Comparison of ENCODE assay signal across 8 cellular contexts in the genomic region with DNA sequence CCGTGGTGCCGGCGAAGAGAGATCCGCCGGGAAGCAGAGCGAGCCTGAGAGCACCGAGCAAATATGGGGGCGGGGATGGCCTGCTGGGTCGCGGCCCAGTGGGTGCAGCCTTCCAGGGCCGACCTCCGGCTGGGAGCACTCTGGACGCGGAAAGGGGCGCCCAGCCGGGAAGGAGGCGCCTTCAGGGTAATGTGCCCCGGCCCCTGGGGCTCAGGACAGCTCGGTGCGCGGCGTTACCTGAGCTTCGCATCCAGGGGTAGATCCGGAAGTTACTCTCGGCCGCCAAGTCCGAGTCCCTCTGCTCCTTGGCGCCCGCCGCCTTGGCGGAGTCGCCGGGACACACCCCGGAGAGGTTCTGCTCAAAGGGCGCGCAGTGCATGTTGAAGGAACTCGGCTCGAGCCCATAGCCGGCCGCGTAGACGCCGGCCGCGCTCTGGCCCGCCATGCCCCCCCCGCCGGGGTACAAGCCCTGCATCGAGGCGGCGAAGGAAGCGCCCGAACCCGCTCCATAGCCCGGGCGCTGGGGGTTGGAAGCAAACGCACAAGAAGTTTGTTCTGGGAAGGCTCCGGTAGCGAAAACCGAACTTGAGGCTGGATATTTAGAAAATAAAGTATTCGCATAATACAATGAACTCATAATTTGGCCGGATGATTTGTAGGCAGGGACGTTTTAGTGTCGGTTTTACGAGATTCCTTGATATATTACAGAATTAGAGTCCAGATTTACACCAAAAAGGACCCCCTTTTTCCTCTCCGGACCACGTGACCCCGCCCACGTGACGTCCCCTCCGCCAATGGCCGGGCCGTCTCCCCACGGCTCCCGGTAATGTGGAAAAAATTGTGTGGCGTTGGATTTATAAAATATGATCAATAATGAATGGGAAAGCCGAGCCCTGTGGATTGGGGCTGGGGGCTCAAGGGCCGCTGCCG. TPM values are rescaled to one million over a fixed set of nuclear protein-coding genes. Genes with fewer than 3 reads are reported as not detected.
A peak's percentile ranks its signal among the peaks of the same experiment; 100 is the strongest.
DNase-seq lines count a peak whose midpoint lies in the region; ATAC-seq, FAIRE-seq and TF ChIP-seq lines count a peak whose summit lies in the region.

A gene (minus strand): TSS at position 736 of the 930 bp plus-strand sequence. CDS start 99 bp downstream, at position 637.

- CTCF ChIA-PET in Caco-2 (lab: Charles Lee), result interaction anchor here (0.6 to 1.3 kb wide), 8 partner anchors 9 to 1098 kb away, joined by 3 to 7 read pairs (median 6); no protein-coding TSS in a partner anchor

- peaks cover 29% of the 10 kb centered on the region for H3K4me1 Mint-ChIP-seq in Caco-2 (ENCODE audit: low read depth, unreplicated experiment)

- FAIRE-seq in kidney (lab: Jason Lieb, UNC), result no peak

- peak within 1 kb of the TSS; percentile 72 for H3K27ac Mint-ChIP-seq in Caco-2 (ENCODE audit: unreplicated experiment)

- H3K36me3 Mint-ChIP-seq in Caco-2 (ENCODE audit: insufficient read depth, unreplicated experiment), result peaks cover 15% of the 10 kb centered on the region

- peak within 1 kb of the TSS; percentile 86 for H3K4me3 Mint-ChIP-seq in Caco-2 (ENCODE audit: unreplicated experiment)

- H3K4me3 ChIP-seq in Caco-2 (ENCODE audit: low read depth, low read length) (peak within 1 kb of the TSS; percentile 70), kidney (ENCODE audit: low read length in 2 of 2) (peak within 1 kb of the TSS; percentile 85 to 91)

- H3K9ac ChIP-seq in kidney (ENCODE audit: low read length in 2 of 2), result peak within 1 kb of the TSS; percentile 90 to 98

- H3K27me3 ChIP-seq in Caco-2 (replicated peaks; ENCODE audit: control insufficient read depth, insufficient read depth, low read length), result no peaks in the 10 kb centered on the region

- no peaks in the 10 kb centered on the region for H3K9me3 Mint-ChIP-seq in Caco-2 (ENCODE audit: unreplicated experiment)

- H3K36me3 ChIP-seq in Caco-2 (ENCODE audit: control insufficient read depth, insufficient read depth, low read length) (no peaks in the 10 kb centered on the region), kidney (ENCODE audit: control insufficient read depth in 1 of 2, insufficient read depth in 2 of 2, low read length in 2 of 2) (no peaks in the 10 kb centered on the region)

- TF ChIP-seq CTCF in Caco-2 (IDR thresholded peaks at IDR 0.05; ENCODE audit: insufficient read depth in 1 of 2, low read depth in 1 of 2, low read length in 1 of 2, severe bottlenecking in 1 of 2, unreplicated experiment in 1 of 2), result no peak
- no peak for TF ChIP-seq CTCF in kidney (IDR thresholded peaks at IDR 0.05; ENCODE audit: borderline replicate concordance, extremely low read depth, insufficient read depth)

- H3K9me3 ChIP-seq in Caco-2 (no peaks in the 10 kb centered on the region), kidney (ENCODE audit: control insufficient read depth in 1 of 2, low read length in 2 of 2) (no peaks in the 10 kb centered on the region)

- peaks cover 31% of the 10 kb centered on the region for H3K27me3 Mint-ChIP-seq in Caco-2 (ENCODE audit: insufficient read depth, unreplicated experiment)

- TSS peak; percentile 42 for BruUV-seq in Caco-2 (replicated peaks; lab: Mats Ljungman, UMichigan)

- DNase-seq in Caco-2 (peak; percentile 88 to 92), SHP77 (lab: John Stamatoyannopoulos, UW) (peak; percentile 66 to 75), amniotic epithelial cell (ENCODE audit: low read depth) (peak; percentile 72), kidney (peak; percentile 94)
- peak; percentile 61 for DNase-seq in stimulated activated CD4-positive, alpha-beta T cell treated with anti-CD3 and anti-CD28 coated beads, Interleukin-1b, Interleukin-23, amount 100 ng/mL, for 48 hours

- peak; percentile 55 for ATAC-seq in HG02798 (IDR thresholded peaks at IDR 0.05; ENCODE audit: poor library complexity, unreplicated experiment)
- ATAC-seq in HG03025 (IDR thresholded peaks at IDR 0.05; ENCODE audit: low FRiP score, unreplicated experiment), result no peak
- ATAC-seq in GM21825 (IDR thresholded peaks at IDR 0.05; ENCODE audit: unreplicated experiment), result no peak

- peaks cover 9% of the 10 kb centered on the region for H3K4me1 ChIP-seq in Caco-2
- peaks cover 9 to 12% of the 10 kb centered on the region in 2 donors for H3K4me1 ChIP-seq in kidney (ENCODE audit: control insufficient read depth in 1 of 2, insufficient read depth in 1 of 2, low read depth in 1 of 2, low read length in 2 of 2)

- H3K27ac ChIP-seq in kidney (ENCODE audit: low read depth in 2 of 2, low read length in 2 of 2), result peak within 1 kb of the TSS; percentile 97

- intact Hi-C loops in Caco-2 (cut with micrococcal nuclease; ENCODE audit: unreplicated experiment) (no loop called here), kidney (cut with DNase I) (no loop called here)

- POLR2A ChIA-PET in Caco-2 (lab: Charles Lee), result interaction anchor here (0.6 to 1.3 kb wide), 4 partner anchors 9 to 804 kb away, joined by 3 to 10 read pairs (median 6); a partner anchor contains a TSS

RNA-seq across cellular contexts. Expression of the gene that starts here (rescaled TPM):
- total RNA-seq in Caco-2 (2022) (23.7 and 28.2 TPM in 2 replicates), kidney (45.4 TPM)
- 49.6 TPM for polyA plus RNA-seq in kidney (ENCODE audit: insufficient read depth, low read depth, low replicate concordance)
